15 cellular contexts compared by ENCODE assay signal in the genomic region with DNA sequence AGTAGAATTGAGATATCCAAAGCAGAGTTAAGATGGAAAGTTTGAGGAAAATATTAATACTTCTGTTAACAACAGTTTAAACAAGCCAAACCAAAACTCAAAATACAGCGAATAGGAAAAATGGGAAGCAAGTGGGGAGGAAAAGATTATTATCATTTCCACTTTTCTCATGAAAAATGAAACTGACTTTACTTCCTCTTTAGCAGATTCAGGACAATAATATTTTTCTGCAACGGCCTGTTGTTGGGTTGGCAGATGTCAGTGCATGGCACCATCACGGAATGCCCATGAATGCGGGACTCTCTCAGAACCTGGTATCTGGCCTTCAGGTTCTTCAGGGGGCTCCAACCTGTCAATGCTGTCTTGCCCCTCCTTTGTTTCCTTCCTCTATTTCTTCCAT. TPM values are rescaled to one million over a fixed set of nuclear protein-coding genes. Genes with fewer than 3 reads are reported as not detected.
DNase-seq lines count a peak whose midpoint lies in the region; ATAC-seq and TF ChIP-seq lines count a peak whose summit lies in the region.
"Had no signal": no experiment of that assay in that cellular context is flagged by ENCODE, and none has a peak within 500 bp of the region (broad histone marks: within the 10 kb centered on the region; RNA-seq: fewer than 3 reads in every experiment).

No MANE protein-coding gene starts in this region.

- H3K36me3 Mint-ChIP-seq in dendritic cell treated with granulocyte-macrophage colony-stimulating factor and Interleukin-4, amounts not matched to agents 40 ng/mL and 50 ng/mL, for 4 days (ENCODE audit: low read depth): no peaks in the 10 kb centered on the region

- TF ChIP-seq CTCF in left ventricle myocardium inferior (IDR thresholded peaks at IDR 0.05; ENCODE audit: borderline replicate concordance): no peak
- no peak for TF ChIP-seq CTCF in NB4 (IDR thresholded peaks at IDR 0.05; ENCODE audit: low read depth, low read length)
- TF ChIP-seq CTCF in upper lobe of right lung (IDR thresholded peaks at IDR 0.05): no peak
- TF ChIP-seq CTCF in WERI-Rb-1 (IDR thresholded peaks at IDR 0.05; ENCODE audit: low read depth, low read length): no peak

- no peak for ATAC-seq in right cardiac atrium
- peak; percentile 59 for ATAC-seq in upper lobe of right lung
- ATAC-seq: activated CD8-positive, alpha-beta T cell treated with anti-CD3 and anti-CD28 coated beads for 36 hours; body of pancreas; HepG2 had no signal

- peaks cover 40% of the 10 kb centered on the region for H3K4me1 Mint-ChIP-seq in dendritic cell treated with granulocyte-macrophage colony-stimulating factor and Interleukin-4, amounts not matched to agents 40 ng/mL and 50 ng/mL, for 4 days (ENCODE audit: low read depth)

- H3K36me3 ChIP-seq in left ventricle myocardium inferior: no peaks in the 10 kb centered on the region
- H3K36me3 ChIP-seq in upper lobe of right lung: no peaks in the 10 kb centered on the region
- no peaks in the 10 kb centered on the region for H3K36me3 ChIP-seq in WERI-Rb-1

- TF ChIP-seq POLR2A in NB4 (IDR thresholded peaks at IDR 0.05; ENCODE audit: extremely low read depth, insufficient read length): no peak

- 71% methylated on average over 4 of the region's 4 CpGs for WGBS in right cardiac atrium

- intact Hi-C loops in left ventricle myocardium inferior (cut with micrococcal nuclease) (no loop called here), right cardiac atrium (cut with DNase I) (no loop called here), upper lobe of right lung (cut with DNase I) (no loop called here)
- intact Hi-C loops in dendritic cell treated with granulocyte-macrophage colony-stimulating factor and Interleukin-4, amounts not matched to agents 40 ng/mL and 50 ng/mL, for 4 days (cut with micrococcal nuclease): loop anchor here (5.0 kb wide), 1 partner anchor 36 kb away; no protein-coding TSS in a partner anchor

- H3K4me3 Mint-ChIP-seq in dendritic cell treated with granulocyte-macrophage colony-stimulating factor and Interleukin-4, amounts not matched to agents 40 ng/mL and 50 ng/mL, for 4 days: peak overlapping the region; percentile 67
- H3K4me3 Mint-ChIP-seq: activated CD8-positive, alpha-beta T cell treated with anti-CD3 and anti-CD28 coated beads for 36 hours had no signal

- H3K9me3 ChIP-seq in left ventricle myocardium inferior (replicated peaks): no peaks in the 10 kb centered on the region
- no peaks in the 10 kb centered on the region for H3K9me3 ChIP-seq in right cardiac atrium (ENCODE audit: control insufficient read depth, low read length)
- no peaks in the 10 kb centered on the region for H3K9me3 ChIP-seq in upper lobe of right lung
- no peaks in the 10 kb centered on the region for H3K9me3 ChIP-seq in WERI-Rb-1 (ENCODE audit: severe bottlenecking)
- H3K9me3 ChIP-seq: body of pancreas had no signal

- H3K9me3 Mint-ChIP-seq in dendritic cell treated with granulocyte-macrophage colony-stimulating factor and Interleukin-4, amounts not matched to agents 40 ng/mL and 50 ng/mL, for 4 days: no peaks in the 10 kb centered on the region
- H3K9me3 Mint-ChIP-seq: activated CD8-positive, alpha-beta T cell treated with anti-CD3 and anti-CD28 coated beads for 36 hours had no signal

- H3K4me3 ChIP-seq in left ventricle myocardium inferior: no peak overlapping the region
- no peak overlapping the region for H3K4me3 ChIP-seq in right cardiac atrium (ENCODE audit: low read length)
- no peak overlapping the region for H3K4me3 ChIP-seq in NB4 (ENCODE audit: low read depth, low read length)
- H3K4me3 ChIP-seq in upper lobe of right lung: no peak overlapping the region
- no peak overlapping the region for H3K4me3 ChIP-seq in WERI-Rb-1 (ENCODE audit: low read depth, low read length)
- H3K4me3 ChIP-seq: body of pancreas, skin epidermis had no signal

- H3K4me1 ChIP-seq in left ventricle myocardium inferior: peaks cover 5% of the 10 kb centered on the region
- no peaks in the 10 kb centered on the region for H3K4me1 ChIP-seq in right cardiac atrium (ENCODE audit: control insufficient read depth, insufficient read depth, low read length)
- no peaks in the 10 kb centered on the region for H3K4me1 ChIP-seq in upper lobe of right lung
- H3K4me1 ChIP-seq: body of pancreas had no signal

- H3K27me3 ChIP-seq in left ventricle myocardium inferior (ENCODE audit: low read depth) (no peaks in the 10 kb centered on the region), right cardiac atrium (ENCODE audit: control insufficient read depth, insufficient read depth) (no peaks in the 10 kb centered on the region), upper lobe of right lung (no peaks in the 10 kb centered on the region), WERI-Rb-1 (ENCODE audit: insufficient read depth, low read depth, severe bottlenecking) (no peaks in the 10 kb centered on the region)
- H3K27me3 ChIP-seq: body of pancreas had no signal

- H3K27me3 Mint-ChIP-seq in dendritic cell treated with granulocyte-macrophage colony-stimulating factor and Interleukin-4, amounts not matched to agents 40 ng/mL and 50 ng/mL, for 4 days: peaks cover 3% of the 10 kb centered on the region

- H3K27ac ChIP-seq in left ventricle myocardium inferior (replicated peaks) (peak overlapping the region; percentile 24), right cardiac atrium (ENCODE audit: low read length) (no peak overlapping the region), upper lobe of right lung (peak overlapping the region; percentile 15), WERI-Rb-1 (no peak overlapping the region)
- H3K27ac ChIP-seq: body of pancreas had no signal

- DNase-seq in left ventricle myocardium inferior (no peak), right cardiac atrium (no peak), NB4 (ENCODE audit: low read depth) (peak; percentile 30), upper lobe of right lung (no peak), WERI-Rb-1 (no peak), NCI-H128 (lab: John Stamatoyannopoulos, UW; ENCODE audit: unreplicated experiment) (no peak)
- no peak for DNase-seq in stimulated activated CD4-positive, alpha-beta T cell treated with anti-CD3 and anti-CD28 coated beads, Interleukin-4, amount 100 ng/mL, for 1 hour
- DNase-seq: activated CD8-positive, alpha-beta T cell treated with anti-CD3 and anti-CD28 coated beads for 36 hours; activated effector memory CD4-positive, alpha-beta T cell treated with Interleukin-2 at 50 U/mL for 16 hours; NCI-H1436; NCI-H446 treated with DMSO at 0.1 percent for 48 hours had no signal

- peak overlapping the region; percentile 99 for H3K27ac Mint-ChIP-seq in dendritic cell treated with granulocyte-macrophage colony-stimulating factor and Interleukin-4, amounts not matched to agents 40 ng/mL and 50 ng/mL, for 4 days
- H3K27ac Mint-ChIP-seq: activated CD8-positive, alpha-beta T cell treated with anti-CD3 and anti-CD28 coated beads for 36 hours had no signal

RNA-seq across cellular contexts. Expression of gene ANKUB1, which starts 11.1 kb away (rescaled TPM):
- not detected for total RNA-seq in left ventricle myocardium inferior
- not detected for total RNA-seq in right cardiac atrium
- not detected for polyA plus RNA-seq in right cardiac atrium
- not detected for total RNA-seq in upper lobe of right lung
- total RNA-seq: activated CD8-positive, alpha-beta T cell treated with anti-CD3 and anti-CD28 coated beads for 36 hours; body of pancreas; HepG2 had no signal
- polyA plus RNA-seq: HepG2 had no signal

RNA-seq across cellular contexts. Expression of gene COMMD2, which starts 28.9 kb away (rescaled TPM):
- total RNA-seq in left ventricle myocardium inferior: 18.4 TPM
- 10 to 100 TPM; 17.0 to 22.2 (median 19.9) TPM for total RNA-seq in right cardiac atrium
- 7.4 TPM for polyA plus RNA-seq in right cardiac atrium
- total RNA-seq in upper lobe of right lung: 49.8 TPM

RNA-seq across cellular contexts. Expression of gene RNF13, which starts 31.8 kb away (rescaled TPM):
- total RNA-seq in left ventricle myocardium inferior (47.7 TPM), right cardiac atrium (10 to 100 TPM; 54.8 to 65.7 (median 63.6) TPM), upper lobe of right lung (136 TPM)
- 36.6 TPM for polyA plus RNA-seq in right cardiac atrium

Comparison
In these comparisons a context has a peak if more than half of its experiments do, and no peak if none do; other contexts are left out.
1. H3K27ac ChIP-seq: peak in left ventricle myocardium inferior (single experiment) and upper lobe of right lung (single experiment); none in right cardiac atrium (single experiment) and WERI-Rb-1 (single experiment).